Comparison of ENCODE assay signal across 8 cellular contexts in the genomic region with DNA sequence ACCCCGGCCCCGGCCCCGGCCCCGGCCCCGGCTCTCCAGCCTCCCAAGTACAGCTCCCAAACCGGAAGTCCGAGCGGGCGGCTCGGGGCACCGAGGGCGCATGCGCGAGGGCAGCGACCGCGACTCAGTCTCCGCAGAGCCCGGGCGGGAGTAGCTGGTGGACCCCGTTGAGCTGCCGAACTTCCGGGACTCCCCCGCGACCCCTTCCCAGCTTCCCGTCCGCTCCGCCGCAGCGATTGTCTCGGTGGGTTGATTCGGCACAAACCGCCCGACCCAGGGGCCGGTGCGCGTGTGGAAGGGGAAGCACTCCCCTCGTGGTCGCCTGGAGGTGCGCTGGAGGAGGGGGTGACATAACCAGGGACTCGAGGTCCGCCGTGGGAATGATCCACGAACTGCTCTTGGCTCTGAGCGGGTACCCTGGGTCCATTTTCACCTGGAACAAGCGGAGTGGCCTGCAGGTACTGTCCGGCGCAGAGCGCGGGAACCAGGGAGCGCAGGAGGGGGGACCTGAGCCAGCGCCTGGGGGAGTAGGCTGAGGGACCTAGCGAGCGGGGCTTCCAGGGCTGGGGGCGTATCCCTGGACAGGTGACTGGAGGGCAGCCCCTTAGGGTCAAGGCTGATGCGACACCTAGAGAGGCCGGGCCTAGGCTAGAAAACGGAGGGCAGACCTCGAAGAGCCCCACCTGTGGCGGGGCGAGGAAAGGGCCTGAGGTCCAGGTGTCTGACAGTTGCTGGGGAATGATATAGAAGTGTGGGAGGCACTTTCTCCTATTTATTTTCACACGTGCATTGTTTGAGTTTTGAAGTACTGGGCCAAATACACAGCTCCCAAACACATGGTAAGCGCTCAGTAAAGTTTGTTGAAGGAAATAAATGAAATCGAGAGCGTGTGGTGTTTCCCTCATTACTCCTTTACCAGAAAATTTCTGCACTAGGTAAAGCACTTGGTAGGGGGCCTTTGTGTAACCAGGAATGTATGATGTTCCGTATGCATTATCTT. TPM values are rescaled to one million over a fixed set of nuclear protein-coding genes. Genes with fewer than 3 reads are reported as not detected.
A peak's percentile ranks its signal among the peaks of the same experiment; 100 is the strongest.
DNase-seq lines count a peak whose midpoint lies in the region; ATAC-seq and TF ChIP-seq lines count a peak whose summit lies in the region.

Gene TUBGCP4 (plus strand): TSS at position 127 of the 1,000 bp plus-strand sequence. CDS start 254 bp downstream, at position 381.
Gene ZSCAN29 (minus strand): TSS at position 69 of the 1,000 bp plus-strand sequence. CDS start 1,130 bp downstream, outside the sequence.

- no peaks in the 10 kb centered on the region for H3K9me3 ChIP-seq in neural progenitor cell (ENCODE audit: low read depth)

- H3K4me3 ChIP-seq in neural progenitor cell, result peak within 1 kb of the TSS; percentile 97

- peaks cover 59% of the 10 kb centered on the region for H3K79me2 ChIP-seq in neural progenitor cell (ENCODE audit: low read depth)

- H3K4me1 ChIP-seq in foreskin keratinocyte (peaks cover 8% of the 10 kb centered on the region), neural progenitor cell (peaks cover 17% of the 10 kb centered on the region)

- TF ChIP-seq POLR2A in Raji (IDR thresholded peaks at IDR 0.05; ENCODE audit: insufficient read depth, low read depth, low read length), result peak; percentile 78

- H3K27me3 ChIP-seq in foreskin keratinocyte (no peaks in the 10 kb centered on the region), neural progenitor cell (no peaks in the 10 kb centered on the region)

- no peaks in the 10 kb centered on the region for H3K36me3 ChIP-seq in neural progenitor cell

- peak within 1 kb of the TSS; percentile 82 for H2AFZ ChIP-seq in neural progenitor cell (replicated peaks)

- peak within 1 kb of the TSS; percentile 99 for H3K4me3 Mint-ChIP-seq in neural progenitor cell

- H3K27ac ChIP-seq in foreskin keratinocyte, result peak within 1 kb of the TSS; percentile 55
- H3K27ac ChIP-seq in neural progenitor cell, result peak within 1 kb of the TSS; percentile 18

- H3K9ac ChIP-seq in neural progenitor cell, result peak within 1 kb of the TSS; percentile 69

- peaks cover 31% of the 10 kb centered on the region for H3K9me3 Mint-ChIP-seq in neural progenitor cell

- TF ChIP-seq CTCF in foreskin keratinocyte (conservative IDR thresholded peaks at IDR 0.05) (peak; percentile 56), neural progenitor cell (IDR thresholded peaks at IDR 0.05) (peak; percentile 41)

- H3K27me3 Mint-ChIP-seq in neural progenitor cell (ENCODE audit: insufficient read depth, low read depth), result peaks cover 4% of the 10 kb centered on the region

- peaks cover 10% of the 10 kb centered on the region for H3F3A ChIP-seq in neural progenitor cell (ENCODE audit: low read depth)

- H3K36me3 Mint-ChIP-seq in neural progenitor cell, result peaks cover 41% of the 10 kb centered on the region

- H3K4me2 ChIP-seq in neural progenitor cell, result peak within 1 kb of the TSS; percentile 84

- peaks cover 27% of the 10 kb centered on the region for H4K20me1 ChIP-seq in neural progenitor cell (ENCODE audit: low read depth)

- H3K27ac Mint-ChIP-seq in neural progenitor cell, result peak within 1 kb of the TSS; percentile 97

- peak; percentile 57 for DNase-seq in DMS79 (lab: John Stamatoyannopoulos, UW)
- peak; percentile 27 to 50 for DNase-seq in Kasumi-1 (lab: John Stamatoyannopoulos, UW)
- peak; percentile 91 for DNase-seq in activated effector memory CD4-positive, alpha-beta T cell treated with anti-CD3 and anti-CD28 coated beads, Interleukin-2, amount 50 U/mL, for 16 hours
- peak in 1 of 2 donors; percentile 58 for DNase-seq in foreskin keratinocyte
- DNase-seq in neural progenitor cell (ENCODE audit: low spot score), result peak; percentile 96
- peak; percentile 45 for DNase-seq in stromal cell of bone marrow (ENCODE audit: low read depth)

- ATAC-seq in GM21717 (IDR thresholded peaks at IDR 0.05; ENCODE audit: unreplicated experiment) (peak; percentile 63), foreskin keratinocyte (peak; percentile 75)

- H3K4me1 Mint-ChIP-seq in neural progenitor cell, result peaks cover 42% of the 10 kb centered on the region

RNA-seq across cellular contexts. Expression of gene TUBGCP4, which starts in this region (rescaled TPM):
- total RNA-seq in foreskin keratinocyte (22.4 and 23.0 TPM in 2 replicates), neural progenitor cell (ENCODE audit: low replicate concordance) (14.1 and 15.6 TPM in 2 replicates)
- polyA plus RNA-seq in foreskin keratinocyte, result 10.3 and 12.0 TPM in 2 replicates

RNA-seq across cellular contexts. Expression of gene ZSCAN29, which starts in this region (rescaled TPM):
- total RNA-seq in foreskin keratinocyte, result 23.4 and 23.9 TPM in 2 replicates
- 2.9 and 3.9 TPM in 2 replicates for polyA plus RNA-seq in foreskin keratinocyte
- 27.1 and 44.6 TPM in 2 replicates for total RNA-seq in neural progenitor cell (ENCODE audit: low replicate concordance)
